Comparison of ENCODE assay signal across 2 cellular contexts in the genomic region with DNA sequence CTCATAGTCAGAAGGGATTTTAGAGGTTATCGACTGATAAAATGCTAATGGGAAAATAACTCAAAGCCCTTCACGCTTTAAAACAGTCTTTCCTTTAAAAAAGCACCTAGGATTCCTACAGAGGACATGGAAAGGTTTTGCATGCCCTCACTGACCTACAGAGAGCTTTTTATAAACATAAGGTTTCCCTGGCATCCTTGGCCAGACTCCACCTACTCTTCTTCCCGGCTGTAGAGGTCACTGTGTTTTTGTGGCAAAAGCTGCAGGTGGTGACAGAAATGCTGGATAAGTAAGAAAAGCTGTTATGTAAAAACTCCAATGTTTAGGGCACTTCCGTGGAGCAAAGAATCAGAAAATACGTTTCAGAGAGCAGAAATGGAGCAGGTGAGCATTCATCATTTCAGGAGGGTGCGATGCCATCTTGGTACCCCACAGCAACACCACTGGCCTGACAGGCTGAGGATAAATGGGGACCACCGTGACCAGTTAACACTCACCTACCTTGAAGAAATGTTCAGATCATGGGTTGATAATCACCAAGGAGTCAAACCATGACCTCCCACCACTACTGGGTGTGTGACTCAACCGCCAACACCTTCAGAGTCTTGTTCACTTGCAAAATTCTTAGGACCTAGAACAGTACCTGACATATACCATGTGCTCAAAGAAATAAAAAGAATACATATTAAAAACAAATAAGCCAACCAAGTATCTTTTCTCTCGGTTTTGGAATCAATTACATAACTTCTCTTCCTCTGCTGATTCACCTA.
A peak's percentile ranks its signal among the peaks of the same experiment; 100 is the strongest.
TF ChIP-seq lines count a peak whose summit lies in the region.

No MANE protein-coding gene starts in this region.

TF ChIP-seq in GM12891, 5 proteins besides CTCF, POLR2A, EP300 and RAD21 (continued from another document):
- TF ChIP-seq SPI1 (IDR thresholded peaks at IDR 0.05; ENCODE audit: low read depth, low read length) (no peak), TAF1 (IDR thresholded peaks at IDR 0.05; ENCODE audit: low read depth, low read length) (no peak), POLR2AphosphoS5 (IDR thresholded peaks at IDR 0.05; ENCODE audit: low read depth, low read length) (no peak), POU2F2 (IDR thresholded peaks at IDR 0.05; ENCODE audit: low read depth, low read length) (no peak)

TF ChIP-seq in K562, 482 proteins besides CTCF, POLR2A, EP300 and RAD21 (continued from another document):
- peak; percentile 49; the same call in 1 of the 2 replicates for TF ChIP-seq RFX1 (IDR thresholded peaks at IDR 0.05)
- TF ChIP-seq, protein P1, sequence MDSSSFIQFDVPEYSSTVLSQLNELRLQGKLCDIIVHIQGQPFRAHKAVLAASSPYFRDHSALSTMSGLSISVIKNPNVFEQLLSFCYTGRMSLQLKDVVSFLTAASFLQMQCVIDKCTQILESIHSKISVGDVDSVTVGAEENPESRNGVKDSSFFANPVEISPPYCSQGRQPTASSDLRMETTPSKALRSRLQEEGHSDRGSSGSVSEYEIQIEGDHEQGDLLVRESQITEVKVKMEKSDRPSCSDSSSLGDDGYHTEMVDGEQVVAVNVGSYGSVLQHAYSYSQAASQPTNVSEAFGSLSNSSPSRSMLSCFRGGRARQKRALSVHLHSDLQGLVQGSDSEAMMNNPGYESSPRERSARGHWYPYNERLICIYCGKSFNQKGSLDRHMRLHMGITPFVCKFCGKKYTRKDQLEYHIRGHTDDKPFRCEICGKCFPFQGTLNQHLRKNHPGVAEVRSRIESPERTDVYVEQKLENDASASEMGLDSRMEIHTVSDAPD (CRISPR knock-in tag; IDR thresholded peaks at IDR 0.05): no peak
